ENCODE assay signal across 8 cellular contexts in the genomic region with DNA sequence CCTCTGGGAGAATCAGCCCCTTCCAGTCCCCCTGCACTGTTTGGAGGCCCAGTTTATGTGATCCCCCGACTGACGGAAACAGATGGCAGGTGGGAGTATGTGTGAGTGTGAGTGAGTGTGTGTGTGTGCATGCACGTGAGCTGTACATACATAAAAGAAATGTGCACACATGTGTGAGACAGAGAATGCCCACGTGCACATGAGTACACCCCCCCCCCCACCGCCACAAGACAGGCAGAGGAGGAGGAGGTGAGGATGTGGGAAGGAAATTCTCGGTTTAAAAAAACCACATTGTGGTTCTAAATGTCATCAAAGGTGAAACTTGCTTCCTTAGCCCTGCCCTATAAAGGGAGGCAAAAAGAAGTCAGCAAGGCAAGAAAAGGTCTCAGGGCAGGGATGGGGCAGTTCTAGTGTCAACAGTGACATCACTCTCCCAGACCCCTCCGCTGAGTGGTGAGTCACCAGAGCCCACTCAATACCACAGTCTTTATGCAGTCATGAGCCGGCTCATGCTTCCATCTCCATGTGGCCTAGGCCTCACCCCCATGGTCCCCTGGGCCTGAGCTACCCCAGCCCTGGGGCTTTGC.
DNase-seq lines count a peak whose midpoint lies in the region; ATAC-seq, FAIRE-seq and TF ChIP-seq lines count a peak whose summit lies in the region.

No MANE protein-coding gene starts in this region.

- H3K4me3 Mint-ChIP-seq in activated naive CD8-positive, alpha-beta T cell treated with anti-CD3 and anti-CD28 coated beads, Interleukin-2, amount 50 U/mL, for 24 hours, result peak overlapping the region; percentile 56

- no peaks in the 10 kb centered on the region for H3K4me1 ChIP-seq in small intestine (ENCODE audit: control insufficient read depth in 2 of 2, insufficient read depth in 1 of 2, low read depth in 1 of 2, low read length in 1 of 2)
- peaks cover 5% of the 10 kb centered on the region for H3K4me1 ChIP-seq in testis
- no peaks in the 10 kb centered on the region for H3K4me1 ChIP-seq in foreskin keratinocyte

- H3K4me3 ChIP-seq in small intestine (ENCODE audit: low read depth in 1 of 2, low read length in 2 of 2) (no peak overlapping the region), testis (no peak overlapping the region)

- intact Hi-C loops in testis (cut with DNase I; ENCODE audit: low total_unique reads), result no loop called here

- H3K27ac ChIP-seq in small intestine (ENCODE audit: low read depth in 1 of 2, low read length in 1 of 2) (no peak overlapping the region), testis (no peak overlapping the region), foreskin keratinocyte (no peak overlapping the region)

- peak; percentile 59 for DNase-seq in GM13977 (ENCODE audit: low spot score)
- peak; percentile 28 to 83 (median 60) for DNase-seq in T-helper 1 cell
- peak; percentile 79 for DNase-seq in activated naive CD8-positive, alpha-beta T cell treated with anti-CD3 and anti-CD28 coated beads, Interleukin-2, amount 50 U/mL, for 24 hours
- DNase-seq in small intestine, result peak; percentile 43
- no peak for DNase-seq in testis
- DNase-seq in foreskin keratinocyte, result no peak

- FAIRE-seq in small intestine (lab: Jason Lieb, UNC), result no peak

- no peak for TF ChIP-seq POLR2A in testis (IDR thresholded peaks at IDR 0.05)

- ATAC-seq in HG02840 (IDR thresholded peaks at IDR 0.05; ENCODE audit: low FRiP score, unreplicated experiment) (peak; percentile 47), HG03045 (IDR thresholded peaks at IDR 0.05; ENCODE audit: unreplicated experiment) (no peak), foreskin keratinocyte (no peak)
- ATAC-seq in activated naive CD8-positive, alpha-beta T cell treated with anti-CD3 and anti-CD28 coated beads, Interleukin-2, amount 50 U/mL, for 24 hours, result peak; percentile 98

- H3K36me3 Mint-ChIP-seq in activated naive CD8-positive, alpha-beta T cell treated with anti-CD3 and anti-CD28 coated beads, Interleukin-2, amount 50 U/mL, for 24 hours (ENCODE audit: low read depth), result peaks cover 2% of the 10 kb centered on the region

- H3K36me3 ChIP-seq in small intestine (ENCODE audit: control insufficient read depth in 2 of 2, insufficient read depth in 2 of 2, low read length in 2 of 2) (no peaks in the 10 kb centered on the region), testis (ENCODE audit: low read depth, missing control alignments) (no peaks in the 10 kb centered on the region)

- in situ Hi-C loops in GM13977 (cut with MboI; ENCODE audit: low pct_unique_long_range_greater_than_20kb, low sequenced_read_pairs, unreplicated experiment), result no loop called here

- H3K9me3 ChIP-seq in small intestine (ENCODE audit: control insufficient read depth, low read depth) (no peaks in the 10 kb centered on the region), testis (no peaks in the 10 kb centered on the region)

- no peaks in the 10 kb centered on the region for H3K9me3 Mint-ChIP-seq in activated naive CD8-positive, alpha-beta T cell treated with anti-CD3 and anti-CD28 coated beads, Interleukin-2, amount 50 U/mL, for 24 hours

- H3K27me3 ChIP-seq in small intestine (ENCODE audit: control insufficient read depth in 2 of 2, insufficient read depth in 2 of 2, low read length in 2 of 2), result peaks cover 0 to 3% of the 10 kb centered on the region in 2 donors
- no peaks in the 10 kb centered on the region for H3K27me3 ChIP-seq in testis
- H3K27me3 ChIP-seq in foreskin keratinocyte, result peaks cover 11% of the 10 kb centered on the region

- TF ChIP-seq CTCF in GM13977 (IDR thresholded peaks at IDR 0.05; ENCODE audit: extremely low read depth, insufficient read depth, missing control alignments) (no peak), testis (IDR thresholded peaks at IDR 0.05) (no peak), foreskin keratinocyte (conservative IDR thresholded peaks at IDR 0.05) (no peak)

- H3K27ac Mint-ChIP-seq in activated naive CD8-positive, alpha-beta T cell treated with anti-CD3 and anti-CD28 coated beads, Interleukin-2, amount 50 U/mL, for 24 hours, result peak overlapping the region; percentile 96

- WGBS in small intestine, 3 donors, result 57 to 77% (median 58%) methylated on average over 8 of the region's 8 CpGs
- 72 to 75% methylated on average over 8 of the region's 8 CpGs for WGBS in testis, 2 donors

- peaks cover 83% of the 10 kb centered on the region for H3K27me3 Mint-ChIP-seq in activated naive CD8-positive, alpha-beta T cell treated with anti-CD3 and anti-CD28 coated beads, Interleukin-2, amount 50 U/mL, for 24 hours

- peaks cover 37% of the 10 kb centered on the region for H3K4me1 Mint-ChIP-seq in activated naive CD8-positive, alpha-beta T cell treated with anti-CD3 and anti-CD28 coated beads, Interleukin-2, amount 50 U/mL, for 24 hours

Comparison
In these comparisons a context has a peak if more than half of its experiments do, and no peak if none do; other contexts are left out.
1. DNase-seq: peak in GM13977 (single experiment), T-helper 1 cell (5 of 5), activated naive CD8-positive, alpha-beta T cell treated with anti-CD3 and anti-CD28 coated beads, Interleukin-2, amount 50 U/mL, for 24 hours (single experiment) and small intestine (single experiment); none in testis (single experiment) and foreskin keratinocyte (0 of 2).
2. ATAC-seq: peak in HG02840 (single experiment) and activated naive CD8-positive, alpha-beta T cell treated with anti-CD3 and anti-CD28 coated beads, Interleukin-2, amount 50 U/mL, for 24 hours (single experiment); none in HG03045 (single experiment) and foreskin keratinocyte (single experiment).